In the genomic region with DNA sequence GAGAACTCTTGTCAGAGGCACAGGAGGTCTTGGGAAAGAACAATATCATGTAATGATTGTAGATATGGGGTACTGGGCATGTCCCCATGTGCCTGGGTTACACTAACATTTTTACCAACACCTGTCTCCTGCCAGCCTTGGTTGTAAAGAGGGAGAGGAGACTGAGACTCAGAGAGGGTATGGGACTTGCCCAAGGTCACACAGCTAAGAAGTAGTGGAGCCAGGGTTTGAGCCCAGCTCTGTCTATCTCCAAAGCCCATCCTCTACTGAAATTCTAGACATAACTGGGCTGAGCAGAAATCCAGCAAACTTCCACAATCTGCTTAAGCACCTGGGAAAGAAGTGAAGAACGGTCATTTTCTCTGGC, we compare ENCODE assay signal across 10 cellular contexts. TPM values are rescaled to one million over a fixed set of nuclear protein-coding genes. Genes with fewer than 3 reads are reported as not detected.
DNase-seq lines count a peak whose midpoint lies in the region; ATAC-seq and TF ChIP-seq lines count a peak whose summit lies in the region.
"Had no signal": no experiment of that assay in that cellular context is flagged by ENCODE, and none has a peak within 500 bp of the region (broad histone marks: within the 10 kb centered on the region; RNA-seq: fewer than 3 reads in every experiment).

No MANE protein-coding gene starts in this region.

- TF ChIP-seq POLR2A in vagina (IDR thresholded peaks at IDR 0.05), result no peak

- TF ChIP-seq CTCF in left ventricle myocardium inferior (IDR thresholded peaks at IDR 0.05; ENCODE audit: borderline replicate concordance), result no peak
- TF ChIP-seq CTCF in heart right ventricle (IDR thresholded peaks at IDR 0.05), result no peak
- TF ChIP-seq CTCF in activated CD8-positive, alpha-beta T cell treated with anti-CD3 and anti-CD28 coated beads for 36 hours (IDR thresholded peaks at IDR 0.05), result no peak
- no peak for TF ChIP-seq CTCF in lower lobe of right lung (IDR thresholded peaks at IDR 0.05)
- no peak for TF ChIP-seq CTCF in vagina (IDR thresholded peaks at IDR 0.05)
- no peak for TF ChIP-seq CTCF in PC-3 (conservative IDR thresholded peaks at IDR 0.05; ENCODE audit: low read depth, low read length)

- no peak overlapping the region for H3K4me3 ChIP-seq in left ventricle myocardium inferior
- peak overlapping the region in 1 of 10 donors; percentile 18 for H3K4me3 ChIP-seq in heart right ventricle
- no peak overlapping the region for H3K4me3 ChIP-seq in lower lobe of right lung
- H3K4me3 ChIP-seq in vagina, result no peak overlapping the region
- no peak overlapping the region for H3K4me3 ChIP-seq in PC-3 (ENCODE audit: low read length)
- H3K4me3 ChIP-seq: HAP-1 had no signal

- H3K4me2 ChIP-seq in PC-3 (ENCODE audit: low read length), result no peak overlapping the region

- peak overlapping the region; percentile 69 for H3K4me3 Mint-ChIP-seq in activated CD8-positive, alpha-beta T cell treated with anti-CD3 and anti-CD28 coated beads for 36 hours

- H3K27ac Mint-ChIP-seq in activated CD8-positive, alpha-beta T cell treated with anti-CD3 and anti-CD28 coated beads for 36 hours, result peak overlapping the region; percentile 95

- H3K27me3 ChIP-seq in left ventricle myocardium inferior (ENCODE audit: low read depth) (peaks cover 9% of the 10 kb centered on the region), heart right ventricle (peaks cover 0 to 5% (median 0%) of the 10 kb centered on the region in 7 donors), lower lobe of right lung (ENCODE audit: low read depth) (no peaks in the 10 kb centered on the region), vagina (no peaks in the 10 kb centered on the region), PC-3 (ENCODE audit: low read length) (no peaks in the 10 kb centered on the region)

- intact Hi-C loops in left ventricle myocardium inferior (cut with micrococcal nuclease), result no loop called here
- intact Hi-C loops in heart right ventricle (cut with DNase I), result loop anchor here in 4 of 10 donors (10.0 kb wide), 2 partner anchors 105 to 335 kb away; no protein-coding TSS in a partner anchor
- intact Hi-C loops in activated CD8-positive, alpha-beta T cell treated with anti-CD3 and anti-CD28 coated beads for 36 hours (cut with micrococcal nuclease), result no loop called here
- intact Hi-C loops in lower lobe of right lung (cut with DNase I), result no loop called here
- intact Hi-C loops in vagina (cut with DNase I), result loop anchor here (10.0 kb wide), 1 partner anchor 115 kb away; no protein-coding TSS in a partner anchor
- intact Hi-C loops in PC-3 (cut with micrococcal nuclease), result no loop called here

- no peaks in the 10 kb centered on the region for H3F3A ChIP-seq in PC-3 (ENCODE audit: low read length, unreplicated experiment)

- no peaks in the 10 kb centered on the region for H4K20me1 ChIP-seq in PC-3 (ENCODE audit: low read length)

- H3K9me3 ChIP-seq in left ventricle myocardium inferior (replicated peaks), result no peaks in the 10 kb centered on the region
- no peaks in the 10 kb centered on the region for H3K9me3 ChIP-seq in heart right ventricle
- no peaks in the 10 kb centered on the region for H3K9me3 ChIP-seq in lower lobe of right lung
- no peaks in the 10 kb centered on the region for H3K9me3 ChIP-seq in vagina
- no peaks in the 10 kb centered on the region for H3K9me3 ChIP-seq in PC-3 (ENCODE audit: low read length)
- H3K9me3 ChIP-seq: HAP-1 had no signal

- POLR2A ChIA-PET in activated CD8-positive, alpha-beta T cell treated with anti-CD3 and anti-CD28 coated beads for 36 hours (lab: Charles Lee), result no interaction called here
- POLR2A ChIA-PET in PC-3 (lab: Charles Lee; ENCODE audit: unreplicated experiment), result no interaction called here

- H3K36me3 ChIP-seq in left ventricle myocardium inferior (no peaks in the 10 kb centered on the region), heart right ventricle (no peaks in the 10 kb centered on the region), lower lobe of right lung (no peaks in the 10 kb centered on the region), vagina (no peaks in the 10 kb centered on the region), PC-3 (ENCODE audit: low read depth, low read length) (no peaks in the 10 kb centered on the region)
- H3K36me3 ChIP-seq: HAP-1 had no signal

- H3K9ac ChIP-seq in PC-3 (ENCODE audit: low read length), result no peak overlapping the region

- BruUV-seq in PC-3 (replicated peaks; lab: Mats Ljungman, UMichigan), result no TSS peak

- no peaks in the 10 kb centered on the region for H3K79me2 ChIP-seq in PC-3 (ENCODE audit: low read length)

- no peaks in the 10 kb centered on the region for H3K36me3 Mint-ChIP-seq in activated CD8-positive, alpha-beta T cell treated with anti-CD3 and anti-CD28 coated beads for 36 hours (ENCODE audit: low read depth)

- H3K4me1 Mint-ChIP-seq in activated CD8-positive, alpha-beta T cell treated with anti-CD3 and anti-CD28 coated beads for 36 hours (ENCODE audit: low read depth), result peaks cover 32% of the 10 kb centered on the region

- H3K9me2 ChIP-seq in PC-3 (replicated peaks; ENCODE audit: low read length), result no peaks in the 10 kb centered on the region

- H3K4me1 ChIP-seq in left ventricle myocardium inferior (peaks cover 13% of the 10 kb centered on the region), heart right ventricle (peaks cover 0 to 47% (median 8%) of the 10 kb centered on the region in 9 donors), lower lobe of right lung (peaks cover 29% of the 10 kb centered on the region), vagina (peaks cover 26% of the 10 kb centered on the region), PC-3 (ENCODE audit: insufficient read depth, low read length) (peaks cover 6% of the 10 kb centered on the region)

- no peak overlapping the region for H2AFZ ChIP-seq in PC-3 (ENCODE audit: low read length)

- no peaks in the 10 kb centered on the region for H3K27me3 Mint-ChIP-seq in activated CD8-positive, alpha-beta T cell treated with anti-CD3 and anti-CD28 coated beads for 36 hours

- CTCF ChIA-PET in activated CD8-positive, alpha-beta T cell treated with anti-CD3 and anti-CD28 coated beads for 36 hours (lab: Charles Lee), result interaction anchor here (0.7 kb wide), 1 partner anchor 19 kb away, joined by 3 read pairs; no protein-coding TSS in a partner anchor
- CTCF ChIA-PET in PC-3 (lab: Charles Lee), result no interaction called here

- no peaks in the 10 kb centered on the region for H3K9me3 Mint-ChIP-seq in activated CD8-positive, alpha-beta T cell treated with anti-CD3 and anti-CD28 coated beads for 36 hours

- no peak for ATAC-seq in heart right ventricle
- no peak for ATAC-seq in activated CD8-positive, alpha-beta T cell treated with anti-CD3 and anti-CD28 coated beads for 36 hours
- ATAC-seq in lower lobe of right lung, result no peak
- ATAC-seq in PC-3, result no peak
- ATAC-seq in HG02588 (IDR thresholded peaks at IDR 0.05; ENCODE audit: unreplicated experiment), result no peak

- peak overlapping the region; percentile 36 for H3K27ac ChIP-seq in left ventricle myocardium inferior (replicated peaks)
- peak overlapping the region in 5 of 10 donors; percentile 12 to 90 (median 31) for H3K27ac ChIP-seq in heart right ventricle
- peak overlapping the region; percentile 75 for H3K27ac ChIP-seq in lower lobe of right lung
- H3K27ac ChIP-seq in vagina, result peak overlapping the region; percentile 23
- H3K27ac ChIP-seq in PC-3 (ENCODE audit: low read length), result no peak overlapping the region

- no peak for DNase-seq in left ventricle myocardium inferior
- DNase-seq in heart right ventricle, result no peak
- no peak for DNase-seq in activated CD8-positive, alpha-beta T cell treated with anti-CD3 and anti-CD28 coated beads for 36 hours
- DNase-seq in lower lobe of right lung, result no peak
- no peak for DNase-seq in vagina (ENCODE audit: extremely low spot score in 2 of 2)
- DNase-seq in dedifferentiated amniotic fluid mesenchymal stem cell (ENCODE audit: extremely low spot score), result no peak
- no peak for DNase-seq in PC-3
- DNase-seq: NCI-H1048 had no signal

- 86% methylated on average over 1 of the region's 1 CpG for WGBS in heart right ventricle, 2 donors

RNA-seq across cellular contexts. Expression of gene THEMIS2, which starts 2.6 kb away (rescaled TPM):
- total RNA-seq in left ventricle myocardium inferior, result 4.9 TPM
- 10 to 100 TPM in 2 of 10 donors, 1 to 10 TPM in 8; 2.5 to 29.3 (median 5.1) TPM for total RNA-seq in heart right ventricle
- 1 to 10 TPM; 5.6 to 7.3 TPM for polyA plus RNA-seq in heart right ventricle
- total RNA-seq in activated CD8-positive, alpha-beta T cell treated with anti-CD3 and anti-CD28 coated beads for 36 hours, result 10 to 100 TPM; 13.8 to 16.0 TPM
- total RNA-seq in lower lobe of right lung, result 161 TPM
- 21.9 TPM for total RNA-seq in vagina
- total RNA-seq in PC-3 (2014; rRNA removed), result 5.0 and 5.7 TPM in 2 replicates

RNA-seq across cellular contexts. Expression of gene PPP1R8, which starts 39.1 kb away (rescaled TPM):
- total RNA-seq in left ventricle myocardium inferior, result 24.0 TPM
- 10 to 100 TPM; 19.2 to 33.4 (median 26.2) TPM for total RNA-seq in heart right ventricle
- polyA plus RNA-seq in heart right ventricle, result 10 to 100 TPM; 13.9 to 24.8 TPM
- 10 to 100 TPM; 50.2 to 54.4 TPM for total RNA-seq in activated CD8-positive, alpha-beta T cell treated with anti-CD3 and anti-CD28 coated beads for 36 hours
- total RNA-seq in lower lobe of right lung, result 31.3 TPM
- total RNA-seq in vagina, result 33.4 TPM
- 65.7 and 85.0 TPM in 2 replicates for total RNA-seq in PC-3 (2014; rRNA removed)

RNA-seq across cellular contexts. Expression of gene RPA2, which starts 44.7 kb away (rescaled TPM):
- total RNA-seq in left ventricle myocardium inferior (21.2 TPM), heart right ventricle (10 to 100 TPM; 20.2 to 63.5 (median 23.0) TPM), lower lobe of right lung (26.3 TPM), vagina (10.8 TPM), PC-3 (2014; rRNA removed) (139 and 171 TPM in 2 replicates)
- polyA plus RNA-seq in heart right ventricle, result 10 to 100 TPM; 14.3 to 34.2 TPM
- 10 to 100 TPM; 61.6 to 67.2 TPM for total RNA-seq in activated CD8-positive, alpha-beta T cell treated with anti-CD3 and anti-CD28 coated beads for 36 hours
